In genomic region chr17:6712058-6712853, GRCh38 we compare ENCODE assay signal across 9 cellular contexts. TPM values are rescaled to one million over a fixed set of nuclear protein-coding genes. Genes with fewer than 3 reads are reported as not detected.
A peak's percentile ranks its signal among the peaks of the same experiment; 100 is the strongest.
DNase-seq lines count a peak whose midpoint lies in the region; ATAC-seq and TF ChIP-seq lines count a peak whose summit lies in the region.
"Had no signal": no experiment of that assay in that cellular context is flagged by ENCODE, and none has a peak within 500 bp of the region (broad histone marks: within the 10 kb centered on the region; RNA-seq: fewer than 3 reads in every experiment).

No MANE protein-coding gene starts in this region.

- peak; percentile 82 for DNase-seq in HPDE6-E6E7 (ENCODE audit: extremely low spot score)
- DNase-seq in SW480 (ENCODE audit: low spot score): peak; percentile 71
- DNase-seq in glomerular visceral epithelial cell (ENCODE audit: extremely low spot score): peak; percentile 64
- no peak for DNase-seq in progenitor cell of endocrine pancreas (ENCODE audit: low spot score, unreplicated experiment)
- no peak for DNase-seq in activated gamma-delta T cell (lab: John Stamatoyannopoulos, UW)
- DNase-seq in activated effector memory CD4-positive, alpha-beta T cell treated with anti-CD3 and anti-CD28 coated beads, Interleukin-2, amount 50 U/mL, for 16 hours: no peak
- DNase-seq: NCI-H748 treated with DMSO at 0.1 percent for 48 hours had no signal

- ATAC-seq in HG02759 (IDR thresholded peaks at IDR 0.05; ENCODE audit: unreplicated experiment) (no peak), GM19035 (IDR thresholded peaks at IDR 0.05; ENCODE audit: unreplicated experiment) (no peak)

- H3K27ac Mint-ChIP-seq in progenitor cell of endocrine pancreas: peak overlapping the region; percentile 49

- H3K4me1 Mint-ChIP-seq in progenitor cell of endocrine pancreas (ENCODE audit: low read depth): peaks cover 8% of the 10 kb centered on the region

- H3K4me3 Mint-ChIP-seq in progenitor cell of endocrine pancreas (ENCODE audit: low read depth): peak overlapping the region; percentile 73

- peaks cover 58% of the 10 kb centered on the region for H3K27me3 Mint-ChIP-seq in progenitor cell of endocrine pancreas

- H3K36me3 Mint-ChIP-seq in progenitor cell of endocrine pancreas (ENCODE audit: insufficient read depth): no peaks in the 10 kb centered on the region

- TF ChIP-seq CTCF in progenitor cell of endocrine pancreas (IDR thresholded peaks at IDR 0.05; ENCODE audit: unreplicated experiment): no peak

- H3K9me3 Mint-ChIP-seq in progenitor cell of endocrine pancreas (ENCODE audit: low read depth): peaks cover 11% of the 10 kb centered on the region

RNA-seq across cellular contexts. Expression of gene SLC13A5, which starts 0.9 kb away (rescaled TPM):
- total RNA-seq in progenitor cell of endocrine pancreas: 0.93 and 1.1 TPM in 2 replicates

RNA-seq across cellular contexts. Expression of gene XAF1, which starts 43.6 kb away (rescaled TPM):
- not detected in 2 replicates for total RNA-seq in progenitor cell of endocrine pancreas

Comparison
In these comparisons a context has a peak if more than half of its experiments do, and no peak if none do; other contexts are left out.
1. DNase-seq: peak in HPDE6-E6E7 (single experiment), SW480 (single experiment) and glomerular visceral epithelial cell (single experiment); none in progenitor cell of endocrine pancreas (single experiment), activated gamma-delta T cell (single experiment) and activated effector memory CD4-positive, alpha-beta T cell treated with anti-CD3 and anti-CD28 coated beads, Interleukin-2, amount 50 U/mL, for 16 hours (single experiment).